11 cellular contexts compared by ENCODE assay signal in genomic region chr5:176743828-176744583, GRCh38.
A peak's percentile ranks its signal among the peaks of the same experiment; 100 is the strongest.
DNase-seq lines count a peak whose midpoint lies in the region; ATAC-seq, FAIRE-seq and TF ChIP-seq lines count a peak whose summit lies in the region.
"Had no signal": no experiment of that assay in that cellular context is flagged by ENCODE, and none has a peak within 500 bp of the region (broad histone marks: within the 10 kb centered on the region; RNA-seq: fewer than 3 reads in every experiment).

No MANE protein-coding gene starts in this region.

- no peaks in the 10 kb centered on the region for H3K79me1 ChIP-seq in H1 (ENCODE audit: low read depth, low read length)

- intact Hi-C loops in natural killer cell (cut with micrococcal nuclease) = loop anchor here (1.0 kb wide), 1 partner anchor 84 kb away; no protein-coding TSS in a partner anchor

- TF ChIP-seq POLR2A in H1 (IDR thresholded peaks at IDR 0.05; ENCODE audit: control extremely low read depth in 1 of 2, low read depth in 2 of 2, low read length in 2 of 2) = no peak

- 30% methylated on average over 27 of the region's 27 CpGs; no CpG with 5 or more reads in 1 of the 2 experiments for WGBS in H1 (ENCODE audit: extremely low coverage in 1 of 2, insufficient coverage in 1 of 2, insufficient read length in 1 of 2, insufficient replicate concordance in 2 of 2, low coverage in 1 of 2, low lambda C conversion rate in 2 of 2, missing lambda C conversion rate in 1 of 2), 2 experiments

- no peak for FAIRE-seq in H1 (lab: Jason Lieb, UNC)
- FAIRE-seq: small intestine had no signal

- H3K18ac ChIP-seq in H1 (ENCODE audit: extremely low read depth, low read length) = peak overlapping the region; percentile 88; the same call in 1 of the 2 replicates

- H3K4me1 ChIP-seq in HUES6 (ENCODE audit: control insufficient read depth, insufficient read depth, low read length) (peaks cover 46% of the 10 kb centered on the region), H1 (replicated peaks in 1 of 4; ENCODE audit: control insufficient read depth in 3 of 4, insufficient read depth in 4 of 4, low read length in 3 of 4) (peaks cover 7 to 36% (median 29%) of the 10 kb centered on the region in 4 experiments), neural progenitor cell (peaks cover 58% of the 10 kb centered on the region)

- TF ChIP-seq CTCF in H1 (IDR thresholded peaks at IDR 0.05; ENCODE audit: control extremely low read depth in 1 of 3, insufficient read depth in 1 of 3, low read depth in 1 of 3, low read length in 3 of 3) (no peak), neural progenitor cell (IDR thresholded peaks at IDR 0.05) (no peak), natural killer cell (IDR thresholded peaks at IDR 0.05) (no peak)

- no peak overlapping the region for H4K5ac ChIP-seq in H1 (ENCODE audit: insufficient read length, low read depth, low read length)

- H3K36me3 ChIP-seq in HUES6 (ENCODE audit: control insufficient read depth, insufficient read depth, low read length) (no peaks in the 10 kb centered on the region), H1 (ENCODE audit: control insufficient read depth in 2 of 4, insufficient read depth in 4 of 4, low read length in 3 of 4) (no peaks in the 10 kb centered on the region), neural progenitor cell (no peaks in the 10 kb centered on the region)
- H3K36me3 ChIP-seq: brain microvascular endothelial cell had no signal

- peak overlapping the region; percentile 73 to 77 for H3K4me2 ChIP-seq in H1 (ENCODE audit: insufficient read depth in 1 of 2, low read depth in 2 of 2, low read length in 2 of 2)
- H3K4me2 ChIP-seq in neural progenitor cell = peak overlapping the region; percentile 70

- H3K36me3 Mint-ChIP-seq in neural progenitor cell = no peaks in the 10 kb centered on the region
- H3K36me3 Mint-ChIP-seq in natural killer cell = no peaks in the 10 kb centered on the region

- H2BK12ac ChIP-seq in H1 (ENCODE audit: low read depth, low read length) = peak overlapping the region; percentile 32; the same call in 1 of the 2 replicates

- H2BK5ac ChIP-seq in H1 (ENCODE audit: low read depth, low read length) = peak overlapping the region; percentile 47; the same call in 1 of the 2 replicates

- DNase-seq in D341Med (ENCODE audit: low spot score) (peak; percentile 52), H1 (ENCODE audit: low read depth in 1 of 2, low spot score in 2 of 2) (peak in 1 of 2 experiments; percentile 60), neural progenitor cell (ENCODE audit: low spot score) (no peak), NCI-H2029 treated with DMSO at 0.1 percent for 48 hours (lab: John Stamatoyannopoulos, UW) (no peak), natural killer cell (no peak), DMS114 treated with DMSO at 0.1 percent for 48 hours (lab: John Stamatoyannopoulos, UW; ENCODE audit: unreplicated experiment) (no peak)
- DNase-seq: brain microvascular endothelial cell, DMS 273 treated with DMSO at 0.1 percent for 48 hours had no signal

- H2BK15ac ChIP-seq in H1 (ENCODE audit: low read length) = peak overlapping the region; percentile 62; the same call in 1 of the 2 replicates

- no peak for ATAC-seq in natural killer cell
- ATAC-seq in GM21528 (IDR thresholded peaks at IDR 0.05; ENCODE audit: low FRiP score, unreplicated experiment) = no peak

- peak overlapping the region; percentile 8 for H2BK120ac ChIP-seq in H1 (replicated peaks; ENCODE audit: low read depth, low read length)

- H3K9ac ChIP-seq in HUES6 (ENCODE audit: low read length) = peak overlapping the region; percentile 17
- peak overlapping the region in 1 of 4 experiments; percentile 33; a peak in 2 of 7 replicates for H3K9ac ChIP-seq in H1 (replicated peaks in 1 of 4; ENCODE audit: extremely low read depth in 1 of 4, low read depth in 3 of 4, low read length in 3 of 4)
- no peak overlapping the region for H3K9ac ChIP-seq in neural progenitor cell

- H3K4me1 Mint-ChIP-seq in neural progenitor cell (peaks cover 63% of the 10 kb centered on the region), natural killer cell (peaks cover 36 to 48% of the 10 kb centered on the region in 2 donors)

- no peak overlapping the region for H3K4ac ChIP-seq in H1 (replicated peaks; ENCODE audit: insufficient read length, low read depth, low read length)

- peaks cover 42% of the 10 kb centered on the region for H3K27me3 ChIP-seq in HUES6 (ENCODE audit: control insufficient read depth, insufficient read depth, low read length)
- H3K27me3 ChIP-seq in H1 (replicated peaks in 1 of 4; ENCODE audit: control insufficient read depth in 3 of 4, extremely low read depth in 1 of 4, insufficient read depth in 3 of 4, low read length in 3 of 4) = peaks cover 0 to 23% (median 8%) of the 10 kb centered on the region in 4 experiments; a peak in 6 of 7 replicates
- peaks cover 17% of the 10 kb centered on the region for H3K27me3 ChIP-seq in neural progenitor cell

- H3K56ac ChIP-seq in H1 (replicated peaks; ENCODE audit: insufficient read length, low read depth, low read length) = no peak overlapping the region

- H2BK20ac ChIP-seq in H1 (ENCODE audit: low read length) = peak overlapping the region; percentile 52; the same call in 1 of the 2 replicates

- no peak overlapping the region for H3K14ac ChIP-seq in H1 (ENCODE audit: insufficient read length)

- CTCF ChIA-PET in H1 (lab: Charles Lee; ENCODE audit: partially characterized antibody) = interaction anchor here (0.7 to 7.1 kb wide), 39 partner anchors 9 to 226 kb away, joined by 3 to 54 read pairs (median 6); no protein-coding TSS in a partner anchor

- no peak overlapping the region for H2AK5ac ChIP-seq in H1 (ENCODE audit: low read depth, low read length)

- peak overlapping the region; percentile 60 for H3K4me3 ChIP-seq in HUES6 (ENCODE audit: low read depth, low read length)
- peak overlapping the region; percentile 36 to 61 (median 39) for H3K4me3 ChIP-seq in H1 (ENCODE audit: extremely low read depth in 1 of 4, insufficient read depth in 2 of 4, low read depth in 3 of 4, low read length in 4 of 4)
- peak overlapping the region; percentile 35 for H3K4me3 ChIP-seq in neural progenitor cell

- H3K27ac ChIP-seq in HUES6 (ENCODE audit: low read depth, low read length) (no peak overlapping the region), H1 (ENCODE audit: low read depth, low read length) (no peak overlapping the region), neural progenitor cell (no peak overlapping the region)
- H3K27ac ChIP-seq: brain microvascular endothelial cell had no signal

- POLR2A ChIA-PET in H1 (lab: Charles Lee; ENCODE audit: partially characterized antibody) = interaction anchor here (0.8 to 1.5 kb wide), 9 partner anchors 9 to 75 kb away, joined by 3 to 7 read pairs (median 3); no protein-coding TSS in a partner anchor

- H3K23me2 ChIP-seq in H1 (ENCODE audit: low read depth, low read length) = peaks cover 9% of the 10 kb centered on the region

- peaks cover 55% of the 10 kb centered on the region for H3F3A ChIP-seq in neural progenitor cell (ENCODE audit: low read depth)

- H3K9me3 ChIP-seq in HUES6 (ENCODE audit: control insufficient read depth, insufficient read depth, low read depth, low read length) (no peaks in the 10 kb centered on the region), H1 (ENCODE audit: insufficient read depth in 2 of 2, low read depth in 1 of 2, low read length in 1 of 2) (no peaks in the 10 kb centered on the region), neural progenitor cell (ENCODE audit: low read depth) (no peaks in the 10 kb centered on the region)

- 0 out of 2 replicates have a peak overlapping the region, but pooled peaks have one; percentile 36 for H4K8ac ChIP-seq in H1 (ENCODE audit: extremely low read depth, insufficient read depth, low read length)

- H3K79me2 ChIP-seq in H1 (ENCODE audit: control insufficient read depth in 1 of 2, insufficient read depth in 2 of 2, low read length in 2 of 2) = no peaks in the 10 kb centered on the region
- H3K79me2 ChIP-seq in neural progenitor cell (ENCODE audit: low read depth) = no peaks in the 10 kb centered on the region

- H3K27ac Mint-ChIP-seq in neural progenitor cell = no peak overlapping the region
- no peak overlapping the region for H3K27ac Mint-ChIP-seq in natural killer cell

- no peaks in the 10 kb centered on the region for H4K20me1 ChIP-seq in H1 (replicated peaks in 1 of 2; ENCODE audit: control insufficient read depth in 1 of 2, insufficient read depth in 2 of 2, low read length in 2 of 2)
- H4K20me1 ChIP-seq in neural progenitor cell (ENCODE audit: low read depth) = no peaks in the 10 kb centered on the region

- peaks cover 25% of the 10 kb centered on the region for H3K27me3 Mint-ChIP-seq in neural progenitor cell (ENCODE audit: insufficient read depth, low read depth)
- peaks cover 55 to 61% of the 10 kb centered on the region in 2 donors for H3K27me3 Mint-ChIP-seq in natural killer cell (ENCODE audit: low read depth in 2 of 2)

- TF ChIP-seq EP300 in H1 (IDR thresholded peaks at IDR 0.05; ENCODE audit: borderline replicate concordance in 1 of 2, low read depth in 2 of 2, low read length in 2 of 2) = no peak

- H3K9me3 Mint-ChIP-seq in neural progenitor cell (no peaks in the 10 kb centered on the region), natural killer cell (no peaks in the 10 kb centered on the region)

- H3K23ac ChIP-seq in H1 (ENCODE audit: insufficient read length) = no peak overlapping the region

- H2AFZ ChIP-seq in H1 (ENCODE audit: low read length) (no peak overlapping the region), neural progenitor cell (replicated peaks) (peak overlapping the region; percentile 36)

- peak overlapping the region; percentile 90 for H4K91ac ChIP-seq in H1 (replicated peaks; ENCODE audit: insufficient read length, low read length)

- TF ChIP-seq RAD21 in H1 (IDR thresholded peaks at IDR 0.05 in 1 of 2, conservative IDR thresholded peaks at IDR 0.05 in 1 of 2; ENCODE audit: low read depth in 2 of 2, low read length in 2 of 2) = no peak

- H3K4me3 Mint-ChIP-seq in neural progenitor cell = peak overlapping the region; percentile 78
- no peak overlapping the region for H3K4me3 Mint-ChIP-seq in natural killer cell

TF ChIP-seq in H1, 55 proteins besides CTCF, POLR2A, EP300 and RAD21:
- TF ChIP-seq RXRA (IDR thresholded peaks at IDR 0.05; ENCODE audit: insufficient read depth, low read depth, low read length) = no peak
- TF ChIP-seq MAX (IDR thresholded peaks at IDR 0.05) = peak; percentile 28
TF ChIP-seq in H1: peak in this region for 1.
